In the genomic region with DNA sequence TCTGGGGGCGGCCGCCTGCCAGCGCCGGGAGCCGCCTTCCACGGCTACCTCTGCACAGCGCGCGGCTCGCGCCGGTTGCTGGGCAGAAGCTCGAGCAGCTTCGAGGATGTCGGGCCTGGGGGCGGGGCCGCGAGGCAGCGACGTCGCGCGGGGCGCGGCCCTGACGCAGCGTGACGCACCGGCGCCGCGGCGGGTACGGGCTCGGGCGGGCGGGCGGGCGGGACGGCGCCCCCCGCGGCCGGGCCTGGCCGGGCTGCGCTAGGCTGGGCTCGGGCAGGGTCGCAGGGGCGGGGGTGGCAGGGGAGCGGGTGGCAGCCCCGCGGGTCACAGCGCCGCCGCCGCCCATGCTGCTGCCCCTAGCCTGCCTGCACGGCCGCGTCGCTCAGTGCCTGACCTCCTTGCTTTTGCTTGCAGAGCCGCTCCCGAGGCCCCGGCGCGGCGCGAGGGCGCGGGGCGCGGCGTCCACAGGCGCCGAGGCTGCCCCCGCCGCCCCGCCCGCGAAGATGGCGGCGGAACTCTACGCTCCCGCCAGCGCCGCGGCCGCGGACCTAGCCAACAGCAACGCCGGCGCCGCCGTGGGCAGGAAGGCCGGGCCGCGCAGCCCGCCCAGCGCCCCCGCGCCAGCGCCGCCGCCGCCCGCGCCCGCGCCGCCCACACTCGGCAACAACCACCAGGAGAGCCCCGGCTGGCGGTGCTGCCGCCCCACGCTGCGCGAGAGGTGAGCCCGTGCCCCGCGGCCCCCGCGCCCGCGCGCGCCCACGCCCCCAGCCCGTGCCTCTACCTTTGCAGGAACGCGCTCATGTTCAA, we compare ENCODE assay signal across 8 cellular contexts. TPM values are rescaled to one million over a fixed set of nuclear protein-coding genes. Genes with fewer than 3 reads are reported as not detected.
DNase-seq lines count a peak whose midpoint lies in the region; ATAC-seq, FAIRE-seq and TF ChIP-seq lines count a peak whose summit lies in the region.

Gene BTBD6 (plus strand): TSS at position 166 of the 807 bp plus-strand sequence. CDS start 179 bp downstream, at position 345.

- H3K36me3 ChIP-seq in liver (ENCODE audit: control insufficient read depth in 4 of 4, insufficient read depth in 3 of 4, low read depth in 1 of 4, low read length in 3 of 4), result peaks cover 0 to 18% (median 6%) of the 10 kb centered on the region in 4 donors
- H3K36me3 ChIP-seq in HepG2 (replicated peaks in 1 of 2; ENCODE audit: control insufficient read depth in 1 of 2, insufficient read depth in 2 of 2, low read length in 2 of 2), result peaks cover 10 to 27% of the 10 kb centered on the region in 2 experiments
- H3K36me3 ChIP-seq in kidney epithelial cell (ENCODE audit: control insufficient read depth, insufficient read depth, low read length), result peaks cover 4% of the 10 kb centered on the region

- H3K9ac ChIP-seq in liver (ENCODE audit: low read depth in 1 of 2, low read length in 2 of 2) (peak within 1 kb of the TSS in 1 of 2 donors; percentile 70), HepG2 (ENCODE audit: insufficient read depth, low read depth, low read length) (no peak within 1 kb of the TSS)

- BruUV-seq in HepG2 (replicated peaks; lab: Mats Ljungman, UMichigan), result no TSS peak

- H3K4me1 ChIP-seq in liver (ENCODE audit: control insufficient read depth in 4 of 4, insufficient read depth in 4 of 4, low read length in 3 of 4), result peaks cover 5 to 16% (median 14%) of the 10 kb centered on the region in 4 donors
- H3K4me1 ChIP-seq in HepG2 (ENCODE audit: insufficient read depth, low read length), result no peaks in the 10 kb centered on the region

- peaks cover 7% of the 10 kb centered on the region for H3K36me3 Mint-ChIP-seq in chondrocyte (ENCODE audit: low read depth)

- H3K27ac ChIP-seq in liver (ENCODE audit: low read depth in 1 of 2, low read length in 2 of 2) (peak within 1 kb of the TSS; percentile 73), HepG2 (ENCODE audit: extremely low read length, insufficient read depth, low read length) (no peak within 1 kb of the TSS)

- no peaks in the 10 kb centered on the region for H4K20me1 ChIP-seq in HepG2 (ENCODE audit: insufficient read depth, low read length)

- H3K4me3 ChIP-seq in liver (ENCODE audit: low read depth in 1 of 3, low read length in 3 of 3) (peak within 1 kb of the TSS; percentile 65 to 79 (median 73)), HepG2 (replicated peaks in 1 of 3; ENCODE audit: insufficient read depth in 1 of 3, low read depth in 2 of 3, low read length in 3 of 3) (no peak within 1 kb of the TSS), kidney epithelial cell (ENCODE audit: low read depth, low read length) (peak within 1 kb of the TSS; percentile 50)

- H3K27me3 Mint-ChIP-seq in chondrocyte (ENCODE audit: low read depth), result no peaks in the 10 kb centered on the region

- peak within 1 kb of the TSS; percentile 74 for H3K4me3 Mint-ChIP-seq in chondrocyte (ENCODE audit: unreplicated experiment)

- H3K79me2 ChIP-seq in HepG2 (ENCODE audit: insufficient read depth, low read length), result no peaks in the 10 kb centered on the region

- in situ Hi-C loops in HepG2 (cut with HindIII; ENCODE audit: extremely low pct_ligation_motif_present, low pct_unique_long_range_greater_than_20kb), result no loop called here

- no peak for TF ChIP-seq POLR2A in HepG2 (IDR thresholded peaks at IDR 0.05; ENCODE audit: insufficient read depth in 1 of 2, low read depth in 2 of 2, low read length in 2 of 2)

- no peak for FAIRE-seq in HepG2 (lab: Jason Lieb, UNC)

- CTCF ChIA-PET in HepG2 (lab: Yijun Ruan, JAX; ENCODE audit: low intra/inter-chr PET ratio, low total read pairs), result no interaction called here

- H3K27me3 ChIP-seq in liver (ENCODE audit: control insufficient read depth in 4 of 4, insufficient read depth in 4 of 4, low read length in 3 of 4), result no peaks in the 10 kb centered on the region
- H3K27me3 ChIP-seq in HepG2 (ENCODE audit: control insufficient read depth in 1 of 2, insufficient read depth in 2 of 2, low read length in 2 of 2), result no peaks in the 10 kb centered on the region
- H3K27me3 ChIP-seq in kidney epithelial cell (ENCODE audit: control insufficient read depth, insufficient read depth, low read length), result no peaks in the 10 kb centered on the region

- peaks cover 35% of the 10 kb centered on the region for H3K4me1 Mint-ChIP-seq in chondrocyte (ENCODE audit: low read depth)

- no peaks in the 10 kb centered on the region for H3K9me3 Mint-ChIP-seq in chondrocyte (ENCODE audit: low read depth)

- TF ChIP-seq EP300 in HepG2 (IDR thresholded peaks at IDR 0.05; ENCODE audit: low read depth in 2 of 2, low read length in 2 of 2), result no peak
- TF ChIP-seq EP300 in HepG2 (CRISPR knock-in tag; IDR thresholded peaks at IDR 0.05; ENCODE audit: borderline replicate concordance), result no peak

- peak within 1 kb of the TSS; percentile 76 for H3K27ac Mint-ChIP-seq in chondrocyte (ENCODE audit: unreplicated experiment)

- POLR2A ChIA-PET in HepG2 (lab: Yijun Ruan, JAX), result no interaction called here

- WGBS in liver, result under 1% methylated on average over 129 of the region's 129 CpGs
- WGBS in HepG2 (ENCODE audit: low lambda C conversion rate), result 99% methylated on average over 81 of the region's 129 CpGs

- no peak for ATAC-seq in HepG2
- ATAC-seq in HG03025 (IDR thresholded peaks at IDR 0.05; ENCODE audit: low FRiP score, unreplicated experiment), result peak; percentile 61

- H2AFZ ChIP-seq in HepG2 (ENCODE audit: low read length), result no peak within 1 kb of the TSS

- DNase-seq in HepG2 (ENCODE audit: low spot score) (no peak), NCI-H2171 (lab: John Stamatoyannopoulos, UW) (peak; percentile 83), chondrocyte (ENCODE audit: low spot score) (no peak), kidney epithelial cell (ENCODE audit: low read depth) (peak; percentile 34)
- peak; percentile 83 for DNase-seq in activated CD4-positive, alpha-beta T cell treated with anti-CD3 and anti-CD28 coated beads for 1 hour
- peak; percentile 57 to 86 (median 76) for DNase-seq in stimulated activated CD4-positive, alpha-beta T cell treated with anti-CD3 and anti-CD28 coated beads, Interleukin-1b, Interleukin-23, amount 100 ng/mL, for 24 hours (ENCODE audit: low read depth in 4 of 4, low spot score in 1 of 4)

- TF ChIP-seq RAD21 in liver (IDR thresholded peaks at IDR 0.05) (no peak), HepG2 (CRISPR knock-in tag; IDR thresholded peaks at IDR 0.05) (no peak)

- TF ChIP-seq CTCF in liver (IDR thresholded peaks at IDR 0.05; ENCODE audit: low read depth, low read length, missing input control) (no peak), HepG2 (CRISPR knock-in tag; IDR thresholded peaks at IDR 0.05) (no peak), chondrocyte (IDR thresholded peaks at IDR 0.05) (no peak), kidney epithelial cell (IDR thresholded peaks at IDR 0.05; ENCODE audit: insufficient read depth, low read length, poor library complexity, severe bottlenecking) (no peak)

- H3K9me3 ChIP-seq in liver (ENCODE audit: control insufficient read depth in 4 of 4, low read length in 3 of 4), result no peaks in the 10 kb centered on the region
- H3K9me3 ChIP-seq in HepG2 (ENCODE audit: low read length), result no peaks in the 10 kb centered on the region

- intact Hi-C loops in HepG2 (cut with micrococcal nuclease; ENCODE audit: unreplicated experiment), result no loop called here

- no peak within 1 kb of the TSS for H3K4me2 ChIP-seq in HepG2 (ENCODE audit: low read depth, low read length)

TF ChIP-seq in liver, 16 proteins besides CTCF, POLR2A, EP300 and RAD21 (continues in another document):
- TF ChIP-seq NR2F2 (IDR thresholded peaks at IDR 0.05) (no peak), JUND (IDR thresholded peaks at IDR 0.05) (no peak), MAX (IDR thresholded peaks at IDR 0.05) (no peak), GABPA (IDR thresholded peaks at IDR 0.05 in 1 of 2, conservative IDR thresholded peaks at IDR 0.05 in 1 of 2) (no peak)

TF ChIP-seq in HepG2, 621 proteins besides CTCF, POLR2A, EP300 and RAD21 (continues in another document):
- TF ChIP-seq, protein P1, sequence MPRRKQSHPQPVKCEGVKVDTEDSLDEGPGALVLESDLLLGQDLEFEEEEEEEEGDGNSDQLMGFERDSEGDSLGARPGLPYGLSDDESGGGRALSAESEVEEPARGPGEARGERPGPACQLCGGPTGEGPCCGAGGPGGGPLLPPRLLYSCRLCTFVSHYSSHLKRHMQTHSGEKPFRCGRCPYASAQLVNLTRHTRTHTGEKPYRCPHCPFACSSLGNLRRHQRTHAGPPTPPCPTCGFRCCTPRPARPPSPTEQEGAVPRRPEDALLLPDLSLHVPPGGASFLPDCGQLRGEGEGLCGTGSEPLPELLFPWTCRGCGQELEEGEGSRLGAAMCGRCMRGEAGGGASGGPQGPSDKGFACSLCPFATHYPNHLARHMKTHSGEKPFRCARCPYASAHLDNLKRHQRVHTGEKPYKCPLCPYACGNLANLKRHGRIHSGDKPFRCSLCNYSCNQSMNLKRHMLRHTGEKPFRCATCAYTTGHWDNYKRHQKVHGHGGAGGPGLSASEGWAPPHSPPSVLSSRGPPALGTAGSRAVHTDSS (CRISPR knock-in tag; conservative IDR thresholded peaks at IDR 0.05), result no peak
- no peak for TF ChIP-seq ZNF816 (CRISPR knock-in tag; IDR thresholded peaks at IDR 0.05; ENCODE audit: borderline replicate concordance)

RNA-seq across cellular contexts. Expression of gene BTBD6, which starts in this region (rescaled TPM):
- total RNA-seq in liver, result 10 to 100 TPM; 15.9 to 17.5 TPM
- 10 to 100 TPM in 1 of 2 donors, 1 to 10 TPM in 1; 5.8 to 18.1 TPM for polyA plus RNA-seq in liver
- total RNA-seq in HepG2 (2016; rRNA removed; fragmentation: Illumina TruSeq; extraction: Trizol), result not detected in 2 replicates
- total RNA-seq in HepG2 (2016; cell fraction: cytosol; rRNA removed; fragmentation: Illumina TruSeq; extraction: Trizol; ENCODE audit: low read depth), result not detected in 2 replicates
- total RNA-seq in HepG2 (2016; cell fraction: insoluble cytoplasmic fraction; rRNA removed; fragmentation: Illumina TruSeq; extraction: Trizol), result not detected in 2 replicates
- total RNA-seq in HepG2 (2016; cell fraction: membrane; rRNA removed; fragmentation: Illumina TruSeq; extraction: Trizol), result not detected in 2 replicates
- total RNA-seq in HepG2 (2016; cell fraction: nucleus; rRNA removed; fragmentation: Illumina TruSeq; extraction: Trizol), result not detected in 2 replicates
- polyA plus RNA-seq in HepG2 (2011; rRNA removed), result not detected in 2 replicates
- polyA plus RNA-seq in HepG2 (2011; cell fraction: cytosol; rRNA removed), result not detected in 2 replicates
- not detected in 2 replicates for polyA plus RNA-seq in HepG2 (2011; cell fraction: nucleus; rRNA removed)
- 0.08 and 0.11 TPM in 2 replicates for polyA plus RNA-seq in HepG2 (2012)
- polyA plus RNA-seq in HepG2 (2016; cell fraction: cytosol; fragmentation: Illumina TruSeq; extraction: Trizol; ENCODE audit: low read depth), result not detected in 2 replicates
- not detected in 2 replicates for polyA plus RNA-seq in HepG2 (2016; cell fraction: insoluble cytoplasmic fraction; fragmentation: Illumina TruSeq; extraction: Trizol; ENCODE audit: low read depth)
- polyA plus RNA-seq in HepG2 (2016; cell fraction: membrane; fragmentation: Illumina TruSeq; extraction: Trizol; ENCODE audit: low read depth), result not detected in 2 replicates
- not detected in 2 replicates for polyA plus RNA-seq in HepG2 (2016; cell fraction: nucleus; fragmentation: Illumina TruSeq; extraction: Trizol; ENCODE audit: insufficient read depth, low read depth)
- 40.4 TPM in 1 of 2 replicates, not detected in the other for polyA minus RNA-seq in HepG2 (2011; rRNA and poly(A)+ RNA removed; ENCODE audit: low replicate concordance)
- not detected in 2 replicates for polyA minus RNA-seq in HepG2 (2011; cell fraction: cytosol; rRNA and poly(A)+ RNA removed)
- 0.26 TPM in 1 of 2 replicates, not detected in the other for polyA minus RNA-seq in HepG2 (2011; cell fraction: nucleus; rRNA and poly(A)+ RNA removed)
- total RNA-seq in chondrocyte, result 52.7 to 54.3 TPM (median 53.1 TPM) in 3 replicates
- total RNA-seq in kidney epithelial cell, result 45.8 and 48.9 TPM in 2 replicates

Comparison
In these comparisons a context has a peak if more than half of its experiments do, and no peak if none do; other contexts are left out.
1. RNA of gene BTBD6 (total RNA-seq): 52.7 to 54.3 TPM in chondrocyte, 45.8 to 48.9 TPM in kidney epithelial cell and 15.9 to 17.5 TPM in liver; not detected in HepG2; every median in the first group is over 10 times any median in the second.
2. RNA of gene BTBD6 (polyA plus RNA-seq): 5.8 to 18.1 TPM in liver; 0.08 to 0.11 TPM in HepG2; every median in the first group is over 4 times any median in the second.
3. H3K4me3 ChIP-seq: peak in liver (3 of 3) and kidney epithelial cell (single experiment); none in HepG2 (0 of 3).
4. DNase-seq: peak in NCI-H2171 (single experiment), activated CD4-positive, alpha-beta T cell treated with anti-CD3 and anti-CD28 coated beads for 1 hour (single experiment), kidney epithelial cell (single experiment) and stimulated activated CD4-positive, alpha-beta T cell treated with anti-CD3 and anti-CD28 coated beads, Interleukin-1b, Interleukin-23, amount 100 ng/mL, for 24 hours (4 of 4); none in HepG2 (single experiment) and chondrocyte (single experiment).